34 cellular contexts compared by ENCODE assay signal in genomic region chr20:23528867-23529431, GRCh38. TPM values are rescaled to one million over a fixed set of nuclear protein-coding genes. Genes with fewer than 3 reads are reported as not detected.
DNase-seq lines count a peak whose midpoint lies in the region; ATAC-seq, FAIRE-seq and TF ChIP-seq lines count a peak whose summit lies in the region.
"Had no signal": no experiment of that assay in that cellular context is flagged by ENCODE, and none has a peak within 500 bp of the region (broad histone marks: within the 10 kb centered on the region; RNA-seq: fewer than 3 reads in every experiment).

No MANE protein-coding gene starts in this region.

- in situ Hi-C loops in KBM-7 (cut with MboI; ENCODE audit: low pct_unique_long_range_greater_than_20kb, low sequenced_read_pairs) = no loop called here

- H3K4me3 Mint-ChIP-seq in activated CD4-positive, alpha-beta T cell treated with anti-CD3 and anti-CD28 coated beads for 36 hours = no peak overlapping the region
- H3K4me3 Mint-ChIP-seq: effector memory CD8-positive, alpha-beta T cell; natural killer cell; stimulated activated naive CD8-positive, alpha-beta T cell treated with anti-CD3 and anti-CD28 coated beads, Interleukin-15, Interleukin-2, amounts not matched to agents 100 ng/mL and 50 ng/mL, for 24 hours had no signal

- TF ChIP-seq CTCF in bronchial epithelial cell (IDR thresholded peaks at IDR 0.05; ENCODE audit: insufficient read depth, low read length, severe bottlenecking) (no peak), kidney (IDR thresholded peaks at IDR 0.05; ENCODE audit: borderline replicate concordance, extremely low read depth, insufficient read depth) (no peak)

- H3K27me3 ChIP-seq in bronchial epithelial cell (ENCODE audit: control insufficient read depth, insufficient read depth, low read length) = no peaks in the 10 kb centered on the region
- H3K27me3 ChIP-seq: cardiac muscle cell had no signal

- H3K36me3 Mint-ChIP-seq in activated CD4-positive, alpha-beta T cell treated with anti-CD3 and anti-CD28 coated beads for 36 hours (ENCODE audit: low read depth) = peaks cover 3% of the 10 kb centered on the region

- peaks cover 14% of the 10 kb centered on the region for H3K9me3 Mint-ChIP-seq in activated CD4-positive, alpha-beta T cell treated with anti-CD3 and anti-CD28 coated beads for 36 hours (ENCODE audit: low read depth)

- intact Hi-C loops in activated CD4-positive, alpha-beta T cell treated with anti-CD3 and anti-CD28 coated beads for 36 hours (cut with DNase I, micrococcal nuclease) = no loop called here
- intact Hi-C loops in kidney (cut with DNase I) = no loop called here

- H3K36me3 ChIP-seq in bronchial epithelial cell (ENCODE audit: control insufficient read depth, insufficient read depth, low read length) (no peaks in the 10 kb centered on the region), kidney (ENCODE audit: control insufficient read depth in 1 of 2, insufficient read depth in 2 of 2, low read length in 2 of 2) (no peaks in the 10 kb centered on the region)
- H3K36me3 ChIP-seq: cardiac muscle cell, HAP-1, lower lobe of right lung, thoracic aorta had no signal

- no peak overlapping the region for H3K27ac ChIP-seq in kidney (ENCODE audit: low read depth in 2 of 2, low read length in 2 of 2)
- H3K27ac ChIP-seq: 22Rv1, cardiac muscle cell, KMS-11, lower lobe of right lung, PC-9, thoracic aorta had no signal

- CTCF ChIA-PET in activated CD4-positive, alpha-beta T cell treated with anti-CD3 and anti-CD28 coated beads for 36 hours (lab: Charles Lee) = no interaction called here

- H3K27ac Mint-ChIP-seq in activated CD4-positive, alpha-beta T cell treated with anti-CD3 and anti-CD28 coated beads for 36 hours = no peak overlapping the region
- H3K27ac Mint-ChIP-seq: effector memory CD8-positive, alpha-beta T cell; natural killer cell; stimulated activated naive CD8-positive, alpha-beta T cell treated with anti-CD3 and anti-CD28 coated beads, Interleukin-15, Interleukin-2, amounts not matched to agents 100 ng/mL and 50 ng/mL, for 24 hours had no signal

- FAIRE-seq in bronchial epithelial cell (lab: Jason Lieb, UNC) = no peak
- FAIRE-seq in kidney (lab: Jason Lieb, UNC) = peak; percentile 41
- FAIRE-seq: D721Med, HTR-8/SVneo had no signal

- POLR2A ChIA-PET in activated CD4-positive, alpha-beta T cell treated with anti-CD3 and anti-CD28 coated beads for 36 hours (lab: Charles Lee) = no interaction called here

- H3K4me1 Mint-ChIP-seq in activated CD4-positive, alpha-beta T cell treated with anti-CD3 and anti-CD28 coated beads for 36 hours = peaks cover 6% of the 10 kb centered on the region

- H3K4me3 ChIP-seq in bronchial epithelial cell (ENCODE audit: low read depth, low read length) (no peak overlapping the region), kidney (ENCODE audit: low read length in 2 of 2) (no peak overlapping the region)
- H3K4me3 ChIP-seq: cardiac muscle cell, HAP-1, lower lobe of right lung, PC-9, thoracic aorta had no signal

- no peaks in the 10 kb centered on the region for H3K4me1 ChIP-seq in kidney (ENCODE audit: control insufficient read depth in 1 of 2, insufficient read depth in 1 of 2, low read depth in 1 of 2, low read length in 2 of 2)
- H3K4me1 ChIP-seq: HAP-1, lower lobe of right lung had no signal

- no peak overlapping the region for H3K9ac ChIP-seq in kidney (ENCODE audit: low read length in 2 of 2)
- H3K9ac ChIP-seq: KMS-11 had no signal

- no peaks in the 10 kb centered on the region for H3K9me3 ChIP-seq in kidney (ENCODE audit: control insufficient read depth in 1 of 2, low read length in 2 of 2)
- H3K9me3 ChIP-seq: HAP-1, lower lobe of right lung had no signal

- no peak for ATAC-seq in activated CD4-positive, alpha-beta T cell treated with anti-CD3 and anti-CD28 coated beads for 36 hours
- ATAC-seq in GM21447 (IDR thresholded peaks at IDR 0.05; ENCODE audit: unreplicated experiment) = no peak
- ATAC-seq: effector memory CD8-positive, alpha-beta T cell; lower lobe of right lung; natural killer cell had no signal

- peak; percentile 9 for DNase-seq in activated CD4-positive, alpha-beta T cell treated with anti-CD3 and anti-CD28 coated beads for 36 hours
- no peak for DNase-seq in activated CD4-positive, alpha-beta T cell treated with anti-CD3 and anti-CD28 coated beads for 48 hours
- DNase-seq in LoVo (ENCODE audit: low spot score) (peak; percentile 15), bronchial epithelial cell (ENCODE audit: low read depth) (peak; percentile 84), kidney (no peak), KBM-7 (no peak)
- no peak for DNase-seq in stimulated activated CD8-positive, alpha-beta memory T cell treated with anti-CD3 and anti-CD28 coated beads, Interleukin-4, amount 100 ng/mL, for 48 hours
- DNase-seq: activated naive CD4-positive, alpha-beta T cell treated with anti-CD3 and anti-CD28 coated beads, Interleukin-2, amount 50 U/mL, for 16 hours; cortex of kidney; effector memory CD8-positive, alpha-beta T cell; lower lobe of right lung; natural killer cell; NCI-H1092 treated with DMSO at 0.1 percent for 48 hours; NCI-H187; NCI-H526; NK-92 treated with Interleukin-12 subunit alpha and Interleukin-12 subunit beta, amount 100 ng/mL, for 24 hours; SIG-M5; T-helper 9 cell had no signal

- peaks cover 6% of the 10 kb centered on the region for H3K27me3 Mint-ChIP-seq in activated CD4-positive, alpha-beta T cell treated with anti-CD3 and anti-CD28 coated beads for 36 hours
- H3K27me3 Mint-ChIP-seq: effector memory CD8-positive, alpha-beta T cell had no signal

RNA-seq across cellular contexts. Expression of gene CST8, which starts 38.0 kb away (rescaled TPM):
- total RNA-seq in activated CD4-positive, alpha-beta T cell treated with anti-CD3 and anti-CD28 coated beads for 36 hours = not detected
- total RNA-seq in bronchial epithelial cell (not detected in 2 replicates), kidney (not detected)
- not detected for polyA plus RNA-seq in kidney (ENCODE audit: insufficient read depth, low read depth, low replicate concordance)
- total RNA-seq: cardiac muscle cell, fibroblast of lung, glomerular endothelial cell, kidney epithelial cell, lower lobe of right lung, mononuclear cell, natural killer cell, omental fat pad, PC-9, skeletal muscle tissue, thoracic aorta had no signal
- polyA plus RNA-seq: cardiac muscle cell, fibroblast of lung had no signal

RNA-seq across cellular contexts. Expression of gene CST9L, which starts 39.3 kb away (rescaled TPM):
- total RNA-seq in activated CD4-positive, alpha-beta T cell treated with anti-CD3 and anti-CD28 coated beads for 36 hours = not detected
- total RNA-seq in bronchial epithelial cell (not detected in 2 replicates), kidney (not detected)
- polyA plus RNA-seq in kidney (ENCODE audit: insufficient read depth, low read depth, low replicate concordance) = not detected
- total RNA-seq: cardiac muscle cell, fibroblast of lung, glomerular endothelial cell, kidney epithelial cell, lower lobe of right lung, mononuclear cell, natural killer cell, omental fat pad, PC-9, skeletal muscle tissue, thoracic aorta had no signal
- polyA plus RNA-seq: cardiac muscle cell, fibroblast of lung had no signal

Comparison
In these comparisons a context has a peak if more than half of its experiments do, and no peak if none do; other contexts are left out.
1. DNase-seq: peak in activated CD4-positive, alpha-beta T cell treated with anti-CD3 and anti-CD28 coated beads for 36 hours (single experiment), LoVo (single experiment) and bronchial epithelial cell (single experiment); none in activated CD4-positive, alpha-beta T cell treated with anti-CD3 and anti-CD28 coated beads for 48 hours (single experiment), kidney (single experiment), stimulated activated CD8-positive, alpha-beta memory T cell treated with anti-CD3 and anti-CD28 coated beads, Interleukin-4, amount 100 ng/mL, for 48 hours (single experiment) and KBM-7 (single experiment).